In the genomic region with DNA sequence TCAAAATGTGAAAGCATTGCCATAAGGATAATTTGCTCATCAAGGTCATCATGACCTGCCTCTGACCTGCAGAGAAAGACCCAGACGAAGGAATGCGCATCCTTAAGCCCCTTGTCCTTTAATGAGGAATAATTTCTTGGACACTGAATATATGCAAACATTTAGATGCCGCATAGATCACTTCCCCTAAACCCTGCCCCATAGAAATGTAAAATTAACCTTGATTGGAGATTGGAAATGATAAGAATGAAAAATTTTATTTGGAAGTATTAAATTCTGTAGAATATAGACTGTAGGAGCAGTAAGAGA, we compare ENCODE assay signal across 11 cellular contexts.
DNase-seq lines count a peak whose midpoint lies in the region; ATAC-seq and TF ChIP-seq lines count a peak whose summit lies in the region.
"Had no signal": no experiment of that assay in that cellular context is flagged by ENCODE, and none has a peak within 500 bp of the region (broad histone marks: within the 10 kb centered on the region; RNA-seq: fewer than 3 reads in every experiment).

No MANE protein-coding gene starts in this region.

- no peaks in the 10 kb centered on the region for H3K9me3 Mint-ChIP-seq in activated naive CD4-positive, alpha-beta T cell treated with anti-CD3 and anti-CD28 coated beads, Interleukin-2, amount 50 U/mL, for 24 hours
- H3K9me3 Mint-ChIP-seq in activated naive CD8-positive, alpha-beta T cell treated with anti-CD3 and anti-CD28 coated beads, Interleukin-2, amount 50 U/mL, for 24 hours = no peaks in the 10 kb centered on the region

- H3K27me3 ChIP-seq in lung (ENCODE audit: control insufficient read depth, insufficient read depth) (no peaks in the 10 kb centered on the region), thyroid gland (no peaks in the 10 kb centered on the region)

- peak overlapping the region; percentile 53 for H3K4me3 Mint-ChIP-seq in activated naive CD4-positive, alpha-beta T cell treated with anti-CD3 and anti-CD28 coated beads, Interleukin-2, amount 50 U/mL, for 24 hours
- peak overlapping the region; percentile 62 for H3K4me3 Mint-ChIP-seq in activated naive CD8-positive, alpha-beta T cell treated with anti-CD3 and anti-CD28 coated beads, Interleukin-2, amount 50 U/mL, for 24 hours

- H3K4me1 ChIP-seq in lung (ENCODE audit: control insufficient read depth in 2 of 2, insufficient read depth in 2 of 2, low read length in 2 of 2) = peaks cover 11 to 39% of the 10 kb centered on the region in 2 donors
- peaks cover 15 to 38% of the 10 kb centered on the region in 2 donors for H3K4me1 ChIP-seq in thyroid gland

- intact Hi-C loops in thyroid gland (cut with DNase I) = no loop called here

- 70 to 78% methylated on average over 3 of the region's 3 CpGs for WGBS in lung, 2 donors
- WGBS in thyroid gland, 2 donors = 83 to 86% methylated on average over 3 of the region's 3 CpGs

- H3K27ac Mint-ChIP-seq in activated naive CD4-positive, alpha-beta T cell treated with anti-CD3 and anti-CD28 coated beads, Interleukin-2, amount 50 U/mL, for 24 hours = peak overlapping the region; percentile 93
- peak overlapping the region; percentile 94 for H3K27ac Mint-ChIP-seq in activated naive CD8-positive, alpha-beta T cell treated with anti-CD3 and anti-CD28 coated beads, Interleukin-2, amount 50 U/mL, for 24 hours

- H3K27ac ChIP-seq in lung (ENCODE audit: low read depth in 1 of 2, low read length in 1 of 2) (peak overlapping the region; percentile 63 to 85), thyroid gland (peak overlapping the region in 2 of 3 donors; percentile 35 to 67)

- H3K4me3 ChIP-seq in lung (no peak overlapping the region), thyroid gland (replicated peaks in 1 of 3) (no peak overlapping the region)

- peaks cover 78% of the 10 kb centered on the region for H3K4me1 Mint-ChIP-seq in activated naive CD4-positive, alpha-beta T cell treated with anti-CD3 and anti-CD28 coated beads, Interleukin-2, amount 50 U/mL, for 24 hours
- H3K4me1 Mint-ChIP-seq in activated naive CD8-positive, alpha-beta T cell treated with anti-CD3 and anti-CD28 coated beads, Interleukin-2, amount 50 U/mL, for 24 hours = peaks cover 92% of the 10 kb centered on the region

- no peaks in the 10 kb centered on the region for H3K27me3 Mint-ChIP-seq in activated naive CD4-positive, alpha-beta T cell treated with anti-CD3 and anti-CD28 coated beads, Interleukin-2, amount 50 U/mL, for 24 hours
- no peaks in the 10 kb centered on the region for H3K27me3 Mint-ChIP-seq in activated naive CD8-positive, alpha-beta T cell treated with anti-CD3 and anti-CD28 coated beads, Interleukin-2, amount 50 U/mL, for 24 hours

- DNase-seq in activated naive CD4-positive, alpha-beta T cell treated with Interleukin-2 at 50 U/mL for 16 hours = no peak
- DNase-seq in activated naive CD8-positive, alpha-beta T cell treated with anti-CD3 and anti-CD28 coated beads, Interleukin-2, amount 50 U/mL, for 24 hours = no peak
- DNase-seq in lung (ENCODE audit: low spot score) (no peak), thyroid gland (no peak)
- DNase-seq: NCI-H2081 treated with DMSO at 0.1 percent for 48 hours; posterior cingulate gyrus; stimulated activated CD8-positive, alpha-beta memory T cell treated with anti-CD3 and anti-CD28 coated beads, Interleukin-4, amount 100 ng/mL, for 48 hours had no signal

- H3K36me3 ChIP-seq in lung (ENCODE audit: control insufficient read depth in 2 of 2, insufficient read depth in 2 of 2, low read length in 2 of 2) (no peaks in the 10 kb centered on the region), thyroid gland (no peaks in the 10 kb centered on the region)

- ATAC-seq in activated naive CD8-positive, alpha-beta T cell treated with anti-CD3 and anti-CD28 coated beads, Interleukin-2, amount 50 U/mL, for 24 hours = no peak
- ATAC-seq in lung (ENCODE audit: insufficient read depth, low FRiP score) (no peak), HG02623 (IDR thresholded peaks at IDR 0.05; ENCODE audit: unreplicated experiment) (no peak), GM18498 (IDR thresholded peaks at IDR 0.05; ENCODE audit: unreplicated experiment) (no peak), HG02885 (IDR thresholded peaks at IDR 0.05; ENCODE audit: poor library complexity, unreplicated experiment) (no peak)

- no peaks in the 10 kb centered on the region for H3K9me3 ChIP-seq in lung (ENCODE audit: control insufficient read depth in 2 of 2, insufficient read depth in 1 of 2, low read length in 1 of 2)
- H3K9me3 ChIP-seq in thyroid gland = no peaks in the 10 kb centered on the region

- peaks cover 10% of the 10 kb centered on the region for H3K36me3 Mint-ChIP-seq in activated naive CD4-positive, alpha-beta T cell treated with anti-CD3 and anti-CD28 coated beads, Interleukin-2, amount 50 U/mL, for 24 hours
- H3K36me3 Mint-ChIP-seq in activated naive CD8-positive, alpha-beta T cell treated with anti-CD3 and anti-CD28 coated beads, Interleukin-2, amount 50 U/mL, for 24 hours (ENCODE audit: low read depth) = peaks cover 4% of the 10 kb centered on the region

- TF ChIP-seq POLR2A in thyroid gland (IDR thresholded peaks at IDR 0.05) = no peak

- TF ChIP-seq CTCF in lung (IDR thresholded peaks at IDR 0.05; ENCODE audit: control extremely low read depth, extremely low read depth) (no peak), thyroid gland (IDR thresholded peaks at IDR 0.05) (peak in 1 of 6 experiments; percentile 7)
